In the genomic region with DNA sequence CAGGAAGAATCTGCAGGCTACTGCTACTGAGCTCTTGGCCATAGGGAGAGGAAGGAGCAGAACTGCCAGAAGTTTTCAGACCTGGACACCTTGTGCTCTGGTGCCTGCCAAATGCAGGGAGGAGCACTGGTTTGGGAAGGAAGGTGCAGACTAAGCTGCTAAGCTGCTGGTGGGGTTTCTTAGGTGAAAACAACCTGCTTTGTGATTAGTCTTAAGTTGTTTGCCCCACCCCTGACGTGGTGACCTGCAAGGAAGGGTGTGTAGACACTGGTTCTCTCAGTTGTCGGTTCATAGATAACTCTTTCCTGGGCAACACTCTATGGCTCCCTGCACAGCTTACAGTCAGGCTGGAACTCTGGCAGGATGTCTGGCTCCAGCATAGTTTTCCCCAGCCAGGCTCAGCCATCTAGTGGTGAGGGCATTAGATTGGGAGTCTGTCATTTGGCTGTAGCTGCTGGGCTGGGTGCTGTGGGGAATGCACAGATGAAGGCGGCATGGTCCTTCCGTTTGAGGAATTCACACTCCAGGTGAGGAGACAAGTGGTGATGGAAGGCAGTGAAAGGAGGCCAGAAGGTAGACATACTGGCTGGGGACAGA, we compare ENCODE assay signal across 15 cellular contexts. TPM values are rescaled to one million over a fixed set of nuclear protein-coding genes. Genes with fewer than 3 reads are reported as not detected.
DNase-seq lines count a peak whose midpoint lies in the region; ATAC-seq and TF ChIP-seq lines count a peak whose summit lies in the region.
"Had no signal": no experiment of that assay in that cellular context is flagged by ENCODE, and none has a peak within 500 bp of the region (broad histone marks: within the 10 kb centered on the region; RNA-seq: fewer than 3 reads in every experiment).

No MANE protein-coding gene starts in this region.

- CTCF ChIA-PET in SK-N-SH (lab: Yijun Ruan, JAX): interaction anchor here (0.6 to 8.2 kb wide), 8 partner anchors 10 to 551 kb away, joined by 3 to 172 read pairs (median 21); no protein-coding TSS in a partner anchor

- H3K27ac ChIP-seq in right cardiac atrium (ENCODE audit: low read length) (no peak overlapping the region), SK-N-SH (ENCODE audit: low read depth in 2 of 2, low read length in 1 of 2) (no peak overlapping the region)

- TF ChIP-seq CTCF in SK-N-SH (IDR thresholded peaks at IDR 0.05): peak; percentile 10; the same call in 1 of the 2 replicates
- peak; percentile 25 for TF ChIP-seq CTCF in fibroblast of the aortic adventitia (IDR thresholded peaks at IDR 0.05; ENCODE audit: insufficient read depth, low read length)

- H3K27ac Mint-ChIP-seq in stimulated activated memory B cell treated with anti-CD40 and anti-IgM and Interleukin-4, amounts not matched to agents 10 μg/mL and 1 μg/mL and 100 μg/mL, for 72 hours: no peak overlapping the region
- H3K27ac Mint-ChIP-seq: activated naive CD4-positive, alpha-beta T cell treated with anti-CD3 and anti-CD28 coated beads for 36 hours; T-helper 2 cell treated with Interferon-gamma antibody and Interleukin-4, amounts not matched to agents 5 μg/mL and 100 μg/mL, for 36 hours had no signal

- TF ChIP-seq EP300 in SK-N-SH (IDR thresholded peaks at IDR 0.05; ENCODE audit: borderline replicate concordance in 1 of 2, low read depth in 1 of 2, low read length in 1 of 2): no peak

- no peaks in the 10 kb centered on the region for H3K79me2 ChIP-seq in SK-N-SH (ENCODE audit: insufficient read depth)

- no peak overlapping the region for H3K4me3 ChIP-seq in right cardiac atrium (ENCODE audit: low read length)
- no peak overlapping the region for H3K4me3 ChIP-seq in SK-N-SH (ENCODE audit: low read depth in 2 of 2, low read length in 1 of 2)
- H3K4me3 ChIP-seq in fibroblast of the aortic adventitia (ENCODE audit: low read depth, low read length): no peak overlapping the region

- H3K27me3 Mint-ChIP-seq in stimulated activated memory B cell treated with anti-CD40 and anti-IgM and Interleukin-4, amounts not matched to agents 10 μg/mL and 1 μg/mL and 100 μg/mL, for 72 hours: peaks cover 34% of the 10 kb centered on the region

- H3K4me3 Mint-ChIP-seq in stimulated activated memory B cell treated with anti-CD40 and anti-IgM and Interleukin-4, amounts not matched to agents 10 μg/mL and 1 μg/mL and 100 μg/mL, for 72 hours: no peak overlapping the region
- H3K4me3 Mint-ChIP-seq: activated naive CD4-positive, alpha-beta T cell treated with anti-CD3 and anti-CD28 coated beads for 36 hours; IgD-negative memory B cell; neural crest cell; T-helper 2 cell treated with Interferon-gamma antibody and Interleukin-4, amounts not matched to agents 5 μg/mL and 100 μg/mL, for 36 hours had no signal

- no peak for TF ChIP-seq RAD21 in SK-N-SH (IDR thresholded peaks at IDR 0.05; ENCODE audit: low read length)

- no peaks in the 10 kb centered on the region for H4K20me1 ChIP-seq in SK-N-SH (ENCODE audit: insufficient read depth)

- WGBS in right cardiac atrium: 52% methylated on average over 4 of the region's 4 CpGs
- 22% methylated on average over 4 of the region's 4 CpGs for WGBS in SK-N-SH (ENCODE audit: low lambda C conversion rate)

- intact Hi-C loops in Right ventricle myocardium inferior (cut with DNase I): no loop called here
- intact Hi-C loops in right cardiac atrium (cut with DNase I): loop anchor here in 1 of 4 donors (5.0 kb wide), 1 partner anchor 37 kb away; no protein-coding TSS in a partner anchor

- no peak overlapping the region for H3K4me2 ChIP-seq in SK-N-SH

- no peaks in the 10 kb centered on the region for H3K36me3 ChIP-seq in SK-N-SH (replicated peaks in 1 of 2; ENCODE audit: control insufficient read depth in 1 of 2, insufficient read depth in 2 of 2, low read length in 1 of 2)

- H3K4me1 ChIP-seq in right cardiac atrium (ENCODE audit: control insufficient read depth, insufficient read depth, low read length) (peaks cover 3% of the 10 kb centered on the region), SK-N-SH (ENCODE audit: control insufficient read depth in 1 of 2, insufficient read depth in 2 of 2, low read depth in 1 of 2, low read length in 1 of 2) (no peaks in the 10 kb centered on the region)

- DNase-seq in Right ventricle myocardium inferior (ENCODE audit: missing footprints): no peak
- no peak for DNase-seq in right cardiac atrium
- no peak for DNase-seq in SK-N-SH
- DNase-seq in fibroblast of the aortic adventitia (ENCODE audit: low read depth): no peak
- DNase-seq in retina: no peak
- DNase-seq: activated CD8-positive, alpha-beta memory T cell treated with anti-CD3 and anti-CD28 coated beads for 24 hours; activated naive CD4-positive, alpha-beta T cell treated with anti-CD3 and anti-CD28 coated beads for 36 hours; DND-41; NCI-H2029 had no signal

- no peaks in the 10 kb centered on the region for H3K9me2 ChIP-seq in SK-N-SH

- no peak overlapping the region for H2AFZ ChIP-seq in SK-N-SH (ENCODE audit: low read depth)

- no peaks in the 10 kb centered on the region for H3K9me3 Mint-ChIP-seq in stimulated activated memory B cell treated with anti-CD40 and anti-IgM and Interleukin-4, amounts not matched to agents 10 μg/mL and 1 μg/mL and 100 μg/mL, for 72 hours
- H3K9me3 Mint-ChIP-seq: activated naive CD4-positive, alpha-beta T cell treated with anti-CD3 and anti-CD28 coated beads for 36 hours; IgD-negative memory B cell; neural crest cell; T-helper 2 cell treated with Interferon-gamma antibody and Interleukin-4, amounts not matched to agents 5 μg/mL and 100 μg/mL, for 36 hours had no signal

- ATAC-seq in Right ventricle myocardium inferior (peak; percentile 52), right cardiac atrium (no peak), HG03439 (IDR thresholded peaks at IDR 0.05; ENCODE audit: unreplicated experiment) (no peak), HG03139 (IDR thresholded peaks at IDR 0.05; ENCODE audit: unreplicated experiment) (no peak)
- peak; percentile 7 for ATAC-seq in stimulated activated memory B cell treated with anti-CD40 and anti-IgM and Interleukin-4, amounts not matched to agents 10 μg/mL and 1 μg/mL and 100 μg/mL, for 72 hours

- no peaks in the 10 kb centered on the region for H3K27me3 ChIP-seq in right cardiac atrium (ENCODE audit: control insufficient read depth, insufficient read depth)
- peaks cover 60% of the 10 kb centered on the region for H3K27me3 ChIP-seq in SK-N-SH (ENCODE audit: insufficient read depth)

- peaks cover 7% of the 10 kb centered on the region for H3K4me1 Mint-ChIP-seq in stimulated activated memory B cell treated with anti-CD40 and anti-IgM and Interleukin-4, amounts not matched to agents 10 μg/mL and 1 μg/mL and 100 μg/mL, for 72 hours
- H3K4me1 Mint-ChIP-seq: IgD-negative memory B cell, neural crest cell had no signal

- peaks cover 4% of the 10 kb centered on the region for H3F3A ChIP-seq in SK-N-SH (replicated peaks; ENCODE audit: insufficient read depth)

- H3K9me3 ChIP-seq in right cardiac atrium (ENCODE audit: control insufficient read depth, low read length) (no peaks in the 10 kb centered on the region), SK-N-SH (no peaks in the 10 kb centered on the region)

- H3K9ac ChIP-seq in SK-N-SH: no peak overlapping the region

- POLR2A ChIA-PET in SK-N-SH (lab: Yijun Ruan, JAX): no interaction called here

- no peaks in the 10 kb centered on the region for H3K36me3 Mint-ChIP-seq in stimulated activated memory B cell treated with anti-CD40 and anti-IgM and Interleukin-4, amounts not matched to agents 10 μg/mL and 1 μg/mL and 100 μg/mL, for 72 hours

TF ChIP-seq in SK-N-SH, 30 proteins besides CTCF, POLR2A, EP300 and RAD21:
- TF ChIP-seq FOXM1 (IDR thresholded peaks at IDR 0.05; ENCODE audit: low read depth): no peak
- TF ChIP-seq ELF1 (IDR thresholded peaks at IDR 0.05): no peak
- TF ChIP-seq SIN3A (IDR thresholded peaks at IDR 0.05; ENCODE audit: borderline replicate concordance, low read depth, low read length): no peak
- no peak for TF ChIP-seq POLR2AphosphoS5 (IDR thresholded peaks at IDR 0.05; ENCODE audit: low read depth, low read length)
- no peak for TF ChIP-seq TCF12 (IDR thresholded peaks at IDR 0.05)

RNA-seq across cellular contexts. Expression of a gene that starts 10.3 kb away (rescaled TPM):
- total RNA-seq in Right ventricle myocardium inferior (290 TPM), right cardiac atrium (100 to 1,000 TPM; 108 to 245 (median 200) TPM), fibroblast of the aortic adventitia (ENCODE audit: low replicate concordance) (271 and 340 TPM in 2 replicates)
- polyA plus RNA-seq in right cardiac atrium (223 TPM), SK-N-SH (2012; rRNA removed) (141 and 161 TPM in 2 replicates)
- 216 and 299 TPM in 2 replicates for polyA plus RNA-seq in SK-N-SH (2012; cell fraction: cytosol; rRNA removed)
- 49.3 and 52.3 TPM in 2 replicates for polyA plus RNA-seq in SK-N-SH (2012; cell fraction: nucleus; rRNA removed)

RNA-seq across cellular contexts. Expression of a gene that starts 32.9 kb away (rescaled TPM):
- total RNA-seq in Right ventricle myocardium inferior: 92.0 TPM
- 100 to 1,000 TPM in 3 of 4 donors, 10 to 100 TPM in 1; 56.3 to 144 (median 113) TPM for total RNA-seq in right cardiac atrium
- polyA plus RNA-seq in right cardiac atrium: 227 TPM
- polyA plus RNA-seq in SK-N-SH (2012; rRNA removed): 565 and 736 TPM in 2 replicates
- polyA plus RNA-seq in SK-N-SH (2012; cell fraction: cytosol; rRNA removed): 703 and 835 TPM in 2 replicates
- polyA plus RNA-seq in SK-N-SH (2012; cell fraction: nucleus; rRNA removed): 163 and 193 TPM in 2 replicates
- total RNA-seq in fibroblast of the aortic adventitia (ENCODE audit: low replicate concordance): 28.9 and 381 TPM in 2 replicates

Comparison
In these comparisons a context has a peak if more than half of its experiments do, and no peak if none do; other contexts are left out.
1. ATAC-seq: peak in Right ventricle myocardium inferior (single experiment) and stimulated activated memory B cell treated with anti-CD40 and anti-IgM and Interleukin-4, amounts not matched to agents 10 μg/mL and 1 μg/mL and 100 μg/mL, for 72 hours (single experiment); none in right cardiac atrium (0 of 2), HG03439 (single experiment) and HG03139 (single experiment).